Comparison of ENCODE assay signal across 8 cellular contexts in the genomic region with DNA sequence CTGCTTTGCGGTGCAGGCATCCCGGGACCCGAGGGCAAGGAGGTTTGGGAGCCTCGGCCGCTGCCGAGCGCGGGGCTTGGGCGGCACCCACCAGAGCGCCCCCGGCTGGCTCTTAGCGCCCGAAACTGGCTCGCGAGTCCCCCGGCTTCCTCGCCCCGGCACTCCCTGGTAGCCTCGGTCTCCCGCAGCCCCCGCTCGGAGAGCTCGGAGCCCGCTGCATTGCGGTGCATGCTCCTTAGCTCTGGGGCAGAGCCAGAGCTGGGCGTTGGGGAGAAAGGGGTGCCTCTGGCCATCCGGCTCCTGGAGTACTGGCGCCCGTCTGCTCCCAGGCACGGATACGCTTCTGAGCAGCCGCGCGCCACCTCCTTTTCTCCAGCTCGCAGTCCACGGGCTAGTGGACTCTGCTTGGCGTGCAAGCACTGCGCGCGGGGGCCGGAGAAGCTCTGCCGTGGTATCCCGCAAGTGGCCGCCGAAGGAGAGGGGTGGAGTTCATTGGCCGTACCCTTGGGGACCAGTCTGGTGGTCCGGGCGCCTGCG. TPM values are rescaled to one million over a fixed set of nuclear protein-coding genes. Genes with fewer than 3 reads are reported as not detected.
DNase-seq lines count a peak whose midpoint lies in the region; ATAC-seq, FAIRE-seq and TF ChIP-seq lines count a peak whose summit lies in the region.

No MANE protein-coding gene starts in this region.

- no peak for TF ChIP-seq EP300 in A549 (IDR thresholded peaks at IDR 0.05)

- peaks cover 3 to 7% (median 6%) of the 10 kb centered on the region in 3 donors for H3K4me1 Mint-ChIP-seq in IgD-negative memory B cell

- H3K27ac ChIP-seq in A549 (no peak overlapping the region), colonic mucosa (no peak overlapping the region), lower lobe of right lung (no peak overlapping the region)

- H3K27me3 ChIP-seq in colonic mucosa = peaks cover 29% of the 10 kb centered on the region
- H3K27me3 ChIP-seq in lower lobe of right lung (ENCODE audit: low read depth) = peaks cover 56% of the 10 kb centered on the region

- WGBS in A549 (ENCODE audit: missing lambda C conversion rate) = no CpG with 5 or more reads among the region's 49 CpGs

- H3K27ac Mint-ChIP-seq in IgD-negative memory B cell = no peak overlapping the region

- H3K36me3 Mint-ChIP-seq in IgD-negative memory B cell = no peaks in the 10 kb centered on the region

- no peak for TF ChIP-seq POLR2A in A549 (IDR thresholded peaks at IDR 0.05; ENCODE audit: low read length)

- H3K27me3 Mint-ChIP-seq in IgD-negative memory B cell = peaks cover 27% of the 10 kb centered on the region

- H3K4me3 Mint-ChIP-seq in IgD-negative memory B cell = peak overlapping the region in 3 of 4 donors; percentile 27 to 96 (median 92)

- H3K4me1 ChIP-seq in A549 = no peaks in the 10 kb centered on the region
- H3K4me1 ChIP-seq in colonic mucosa = no peaks in the 10 kb centered on the region
- H3K4me1 ChIP-seq in lower lobe of right lung = peaks cover 24% of the 10 kb centered on the region

- peak in 1 of 2 experiments; percentile 8 for DNase-seq in A549 (ENCODE audit: low read depth in 1 of 2, low spot score in 1 of 2)
- DNase-seq in colonic mucosa = no peak
- DNase-seq in lower lobe of right lung = no peak
- DNase-seq in NOMO-1 (lab: John Stamatoyannopoulos, UW; ENCODE audit: unreplicated experiment in 2 of 2) = no peak
- DNase-seq in SKM-1 treated with dmso at 0.1 percent for 144 hours (lab: John Stamatoyannopoulos, UW; ENCODE audit: unreplicated experiment) = no peak

- no peaks in the 10 kb centered on the region for H3K9me3 Mint-ChIP-seq in IgD-negative memory B cell

- H3K4me3 ChIP-seq in A549 (peak overlapping the region; percentile 39), colonic mucosa (peak overlapping the region; percentile 43), lower lobe of right lung (peak overlapping the region; percentile 53)

- H3K4me2 ChIP-seq in A549 = peak overlapping the region; percentile 84

- CTCF ChIA-PET in A549 (lab: Yijun Ruan, JAX) = interaction anchor here (0.7 to 4.5 kb wide), 7 partner anchors 8 to 748 kb away, joined by 3 to 37 read pairs (median 6); no protein-coding TSS in a partner anchor

- no peak for TF ChIP-seq CTCF in A549 (IDR thresholded peaks at IDR 0.05)
- no peak for TF ChIP-seq CTCF in colonic mucosa (IDR thresholded peaks at IDR 0.05)
- TF ChIP-seq CTCF in lower lobe of right lung (IDR thresholded peaks at IDR 0.05) = no peak

- no peak overlapping the region for H3K9ac ChIP-seq in colonic mucosa (ENCODE audit: low read depth in 2 of 2, low read length in 2 of 2)

- POLR2A ChIA-PET in A549 (lab: Yijun Ruan, JAX) = no interaction called here

- H3K36me3 ChIP-seq in colonic mucosa (no peaks in the 10 kb centered on the region), lower lobe of right lung (no peaks in the 10 kb centered on the region)

- H3K9me3 ChIP-seq in A549 (no peaks in the 10 kb centered on the region), colonic mucosa (no peaks in the 10 kb centered on the region), lower lobe of right lung (no peaks in the 10 kb centered on the region)

- ATAC-seq in A549 (peak; percentile 31 to 37; a peak in 5 of 6 replicates), GM18519 (IDR thresholded peaks at IDR 0.05; ENCODE audit: low FRiP score, unreplicated experiment) (peak; percentile 6), lower lobe of right lung (peak; percentile 2), GM18868 (IDR thresholded peaks at IDR 0.05; ENCODE audit: unreplicated experiment) (no peak)

- intact Hi-C loops in colonic mucosa (cut with DNase I) (loop anchor here (10.0 kb wide), 1 partner anchor 709 kb away; no protein-coding TSS in a partner anchor), lower lobe of right lung (cut with DNase I) (no loop called here)

- TF ChIP-seq RAD21 in A549 (conservative IDR thresholded peaks at IDR 0.05 in 1 of 2, IDR thresholded peaks at IDR 0.05 in 1 of 2) = no peak

- FAIRE-seq in A549 (lab: Jason Lieb, UNC) = no peak

TF ChIP-seq in A549, 52 proteins besides CTCF, POLR2A, EP300 and RAD21:
- TF ChIP-seq CBX8 (IDR thresholded peaks at IDR 0.05) (no peak), HOXA7 (CRISPR knock-in tag; IDR thresholded peaks at IDR 0.05) (no peak), KDM5A (IDR thresholded peaks at IDR 0.05) (no peak)
- TF ChIP-seq, protein P1, sequence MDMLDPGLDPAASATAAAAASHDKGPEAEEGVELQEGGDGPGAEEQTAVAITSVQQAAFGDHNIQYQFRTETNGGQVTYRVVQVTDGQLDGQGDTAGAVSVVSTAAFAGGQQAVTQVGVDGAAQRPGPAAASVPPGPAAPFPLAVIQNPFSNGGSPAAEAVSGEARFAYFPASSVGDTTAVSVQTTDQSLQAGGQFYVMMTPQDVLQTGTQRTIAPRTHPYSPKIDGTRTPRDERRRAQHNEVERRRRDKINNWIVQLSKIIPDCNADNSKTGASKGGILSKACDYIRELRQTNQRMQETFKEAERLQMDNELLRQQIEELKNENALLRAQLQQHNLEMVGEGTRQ (IDR thresholded peaks at IDR 0.05) = no peak

RNA-seq across cellular contexts. Expression of a gene that starts 0.8 kb away (rescaled TPM):
- polyA plus RNA-seq in A549 (2011; rRNA removed) (0.18 and 0.21 TPM in 2 replicates), A549 (2017; fragmentation: RNase III; extraction: RNeasy Plus Mini Kit Qiagen cat#74134 plus additional on column Dnase treatment) (0.03 to 0.21 TPM (median 0.16 TPM) in 3 replicates), IgD-negative memory B cell (0.71 TPM)
- 0.07 and 0.13 TPM in 2 replicates for polyA plus RNA-seq in A549 (2012; cell fraction: cytosol; rRNA removed)
- polyA plus RNA-seq in A549 (2012; cell fraction: nucleus; rRNA removed) = 0.05 and 0.06 TPM in 2 replicates
- polyA minus RNA-seq in A549 (2011; rRNA and poly(A)+ RNA removed) = 0.45 and 2.3 TPM in 2 replicates
- total RNA-seq in colonic mucosa (under 1 TPM; 0.40 to 0.74 TPM), lower lobe of right lung (3.0 TPM)
